Comparison of ENCODE assay signal across 27 cellular contexts in genomic region chr11:68067991-68068390, GRCh38. TPM values are rescaled to one million over a fixed set of nuclear protein-coding genes. Genes with fewer than 3 reads are reported as not detected.
"Had no signal": no experiment of that assay in that cellular context is flagged by ENCODE, and none has a peak within 500 bp of the region (broad histone marks: within the 10 kb centered on the region; RNA-seq: fewer than 3 reads in every experiment).

No MANE protein-coding gene starts in this region.

- H3K27ac ChIP-seq: brain microvascular endothelial cell, coronary artery, epithelial cell of prostate, esophagus squamous epithelium, gastroesophageal sphincter had no signal

- H3K27ac Mint-ChIP-seq: activated CD4-positive, alpha-beta memory T cell treated with anti-CD3 and anti-CD28 coated beads for 36 hours; activated CD4-positive, alpha-beta T cell treated with anti-CD3 and anti-CD28 coated beads for 36 hours; activated CD4-positive, alpha-beta T cell treated with anti-CD3 and anti-CD28 coated beads, Interleukin-2, amount 10 ng/mL, durations not matched to agents 24 days and 14 days; activated CD8-positive, alpha-beta T cell treated with anti-CD3 and anti-CD28 coated beads, Interleukin-2, amount 10 ng/mL, durations not matched to agents 7 days and 5 days; activated naive CD8-positive, alpha-beta T cell; activated T-helper 17 cell treated with anti-CD3 and anti-CD28 coated beads, Interleukin-2, amount 50 U/mL, for 72 hours; dendritic cell treated with granulocyte-macrophage colony-stimulating factor and Interleukin-4, amounts not matched to agents 40 ng/mL and 50 ng/mL, for 4 days had no signal

- DNase-seq: activated CD4-positive, alpha-beta memory T cell treated with anti-CD3 and anti-CD28 coated beads for 36 hours; activated CD4-positive, alpha-beta T cell treated with anti-CD3 and anti-CD28 coated beads for 36 hours; activated CD4-positive, alpha-beta T cell treated with anti-CD3 and anti-CD28 coated beads, Interleukin-2, amount 10 ng/mL, durations not matched to agents 24 days and 14 days; activated CD4-positive, CD25-positive, alpha-beta regulatory T cell; activated CD4-positive, CD25-positive, alpha-beta regulatory T cell treated with anti-CD3 and anti-CD28 coated beads, Interleukin-2, amount 50 U/mL, for 72 hours; activated CD8-positive, alpha-beta T cell treated with anti-CD3 and anti-CD28 coated beads, Interleukin-2, amount 10 ng/mL, durations not matched to agents 7 days and 5 days; activated effector memory CD4-positive, alpha-beta T cell treated with Interleukin-2 at 50 U/mL for 16 hours; activated gamma-delta T cell treated with Interleukin-2 at 50 U/mL for 16 hours; activated naive CD4-positive, alpha-beta T cell treated with anti-CD3 and anti-CD28 coated beads, Interleukin-2, amount 50 U/mL, for 16 hours; activated naive CD4-positive, alpha-beta T cell treated with Interleukin-2 at 50 U/mL for 16 hours; activated T-cell treated with anti-CD3 and anti-CD28 coated beads, Interleukin-2, amount 50 U/mL, for 4 hours; amniotic stem cell; anterior cingulate cortex; brain microvascular endothelial cell; dorsolateral prefrontal cortex; effector memory CD4-positive, alpha-beta T cell; esophagus squamous epithelium; foreskin melanocyte; T-helper 1 cell; T-helper 2 cell had no signal

- H3K27me3 Mint-ChIP-seq: activated CD4-positive, alpha-beta memory T cell treated with anti-CD3 and anti-CD28 coated beads for 36 hours; activated CD4-positive, alpha-beta T cell treated with anti-CD3 and anti-CD28 coated beads for 36 hours; activated CD4-positive, alpha-beta T cell treated with anti-CD3 and anti-CD28 coated beads, Interleukin-2, amount 10 ng/mL, durations not matched to agents 24 days and 14 days; activated naive CD8-positive, alpha-beta T cell; activated T-helper 17 cell treated with anti-CD3 and anti-CD28 coated beads, Interleukin-2, amount 50 U/mL, for 72 hours; central memory CD8-positive, alpha-beta T cell; dendritic cell treated with granulocyte-macrophage colony-stimulating factor and Interleukin-4, amounts not matched to agents 40 ng/mL and 50 ng/mL, for 4 days had no signal

- H3K4me1 Mint-ChIP-seq: activated CD4-positive, alpha-beta T cell treated with anti-CD3 and anti-CD28 coated beads for 36 hours; activated CD4-positive, alpha-beta T cell treated with anti-CD3 and anti-CD28 coated beads, Interleukin-2, amount 10 ng/mL, durations not matched to agents 24 days and 14 days; activated T-helper 17 cell treated with anti-CD3 and anti-CD28 coated beads, Interleukin-2, amount 50 U/mL, for 72 hours; central memory CD8-positive, alpha-beta T cell had no signal

- H3K9me3 ChIP-seq: esophagus squamous epithelium, gastroesophageal sphincter had no signal

- H3K4me1 ChIP-seq: esophagus squamous epithelium, gastroesophageal sphincter had no signal

- H3K4me3 Mint-ChIP-seq: activated CD4-positive, alpha-beta memory T cell treated with anti-CD3 and anti-CD28 coated beads for 36 hours; activated CD4-positive, alpha-beta T cell treated with anti-CD3 and anti-CD28 coated beads for 36 hours; activated CD4-positive, alpha-beta T cell treated with anti-CD3 and anti-CD28 coated beads, Interleukin-2, amount 10 ng/mL, durations not matched to agents 24 days and 14 days; activated CD8-positive, alpha-beta T cell treated with anti-CD3 and anti-CD28 coated beads, Interleukin-2, amount 10 ng/mL, durations not matched to agents 7 days and 5 days; activated naive CD8-positive, alpha-beta T cell; activated T-cell treated with anti-CD3 and anti-CD28 coated beads, Interleukin-2, amount 50 U/mL, for 4 hours; activated T-helper 17 cell treated with anti-CD3 and anti-CD28 coated beads, Interleukin-2, amount 50 U/mL, for 72 hours; central memory CD8-positive, alpha-beta T cell; dendritic cell treated with granulocyte-macrophage colony-stimulating factor and Interleukin-4, amounts not matched to agents 40 ng/mL and 50 ng/mL, for 4 days had no signal

- H3K9me3 Mint-ChIP-seq: activated CD4-positive, alpha-beta memory T cell treated with anti-CD3 and anti-CD28 coated beads for 36 hours; activated CD4-positive, alpha-beta T cell treated with anti-CD3 and anti-CD28 coated beads, Interleukin-2, amount 10 ng/mL, durations not matched to agents 24 days and 14 days; activated T-cell treated with anti-CD3 and anti-CD28 coated beads, Interleukin-2, amount 50 U/mL, for 4 hours; activated T-helper 17 cell treated with anti-CD3 and anti-CD28 coated beads, Interleukin-2, amount 50 U/mL, for 72 hours; central memory CD8-positive, alpha-beta T cell; dendritic cell treated with granulocyte-macrophage colony-stimulating factor and Interleukin-4, amounts not matched to agents 40 ng/mL and 50 ng/mL, for 4 days had no signal

- H3K27me3 ChIP-seq: brain microvascular endothelial cell, dorsolateral prefrontal cortex, esophagus squamous epithelium, gastroesophageal sphincter had no signal

- H3K36me3 ChIP-seq: brain microvascular endothelial cell had no signal

- ATAC-seq: activated CD4-positive, alpha-beta T cell treated with anti-CD3 and anti-CD28 coated beads for 36 hours; activated CD8-positive, alpha-beta T cell treated with anti-CD3 and anti-CD28 coated beads, Interleukin-2, amount 10 ng/mL, durations not matched to agents 7 days and 5 days; activated T-cell treated with anti-CD3 and anti-CD28 coated beads, Interleukin-2, amount 50 U/mL, for 4 hours; activated T-helper 17 cell treated with anti-CD3 and anti-CD28 coated beads, Interleukin-2, amount 50 U/mL, for 72 hours; gastroesophageal sphincter had no signal

- H3K4me3 ChIP-seq: coronary artery, dorsolateral prefrontal cortex, esophagus squamous epithelium, gastroesophageal sphincter had no signal

RNA-seq across cellular contexts. Expression of gene ALDH3B1, which starts 57.9 kb away (rescaled TPM):
- total RNA-seq: activated CD4-positive, alpha-beta memory T cell treated with anti-CD3 and anti-CD28 coated beads for 36 hours; activated CD4-positive, alpha-beta T cell treated with anti-CD3 and anti-CD28 coated beads for 36 hours; activated CD4-positive, alpha-beta T cell treated with anti-CD3 and anti-CD28 coated beads, Interleukin-2, amount 10 ng/mL, durations not matched to agents 24 days and 14 days; activated CD8-positive, alpha-beta T cell treated with anti-CD3 and anti-CD28 coated beads, Interleukin-2, amount 10 ng/mL, durations not matched to agents 7 days and 5 days had no signal
